Comparison of ENCODE assay signal across 12 cellular contexts in genomic region chr21:33360281-33360680, GRCh38. TPM values are rescaled to one million over a fixed set of nuclear protein-coding genes. Genes with fewer than 3 reads are reported as not detected.
DNase-seq lines count a peak whose midpoint lies in the region; ATAC-seq, FAIRE-seq and TF ChIP-seq lines count a peak whose summit lies in the region.
"Had no signal": no experiment of that assay in that cellular context is flagged by ENCODE, and none has a peak within 500 bp of the region (broad histone marks: within the 10 kb centered on the region; RNA-seq: fewer than 3 reads in every experiment).

No MANE protein-coding gene starts in this region.

- peak; percentile 53 for DNase-seq in fibroblast of villous mesenchyme (ENCODE audit: low read depth)
- no peak for DNase-seq in stomach
- DNase-seq in D721Med (ENCODE audit: insufficient read length, low spot score) = no peak
- DNase-seq in endothelial cell (ENCODE audit: low spot score) = no peak
- DNase-seq in activated CD4-positive, alpha-beta T cell treated with anti-CD3 and anti-CD28 coated beads for 36 hours = no peak
- no peak for DNase-seq in D341Med (ENCODE audit: low spot score)
- DNase-seq: activated CD8-positive, alpha-beta T cell treated with anti-CD3 and anti-CD28 coated beads, Interleukin-2, amount 10 ng/mL, durations not matched to agents 7 days and 5 days; retina had no signal

- H3K9me3 ChIP-seq in DOHH2 (ENCODE audit: control insufficient read depth, insufficient read depth, low read length) (no peaks in the 10 kb centered on the region), stomach (no peaks in the 10 kb centered on the region)

- no peak for TF ChIP-seq POLR2A in stomach (IDR thresholded peaks at IDR 0.05)

- H3K27me3 ChIP-seq in DOHH2 (ENCODE audit: control insufficient read depth, low read length) = no peaks in the 10 kb centered on the region
- H3K27me3 ChIP-seq in stomach = no peaks in the 10 kb centered on the region
- H3K27me3 ChIP-seq: foreskin keratinocyte had no signal

- no peaks in the 10 kb centered on the region for H3K27me3 Mint-ChIP-seq in endothelial cell (ENCODE audit: unreplicated experiment)
- H3K27me3 Mint-ChIP-seq in activated CD4-positive, alpha-beta T cell treated with anti-CD3 and anti-CD28 coated beads for 36 hours = no peaks in the 10 kb centered on the region

- no peaks in the 10 kb centered on the region for H4K20me1 ChIP-seq in DOHH2 (ENCODE audit: control insufficient read depth, insufficient read depth, low read depth, low read length)

- H3K4me3 ChIP-seq in DOHH2 (ENCODE audit: low read length) = peak overlapping the region; percentile 79
- H3K4me3 ChIP-seq in fibroblast of villous mesenchyme (ENCODE audit: low read depth, low read length) = no peak overlapping the region
- H3K4me3 ChIP-seq in stomach = no peak overlapping the region

- H3K4me1 Mint-ChIP-seq in endothelial cell (ENCODE audit: unreplicated experiment) = peaks cover 16% of the 10 kb centered on the region
- peaks cover 18% of the 10 kb centered on the region for H3K4me1 Mint-ChIP-seq in activated CD4-positive, alpha-beta T cell treated with anti-CD3 and anti-CD28 coated beads for 36 hours

- TF ChIP-seq EP300 in stomach (IDR thresholded peaks at IDR 0.05) = no peak

- ATAC-seq in activated CD4-positive, alpha-beta T cell treated with anti-CD3 and anti-CD28 coated beads for 36 hours = no peak

- H3K27ac ChIP-seq in DOHH2 (ENCODE audit: low read depth, low read length) = peak overlapping the region; percentile 98
- peak overlapping the region; percentile 78 for H3K27ac ChIP-seq in VCaP
- peak overlapping the region; percentile 21 to 75 (median 57) for H3K27ac ChIP-seq in stomach
- H3K27ac ChIP-seq: foreskin keratinocyte had no signal

- no peak overlapping the region for H3K4me3 Mint-ChIP-seq in endothelial cell (ENCODE audit: unreplicated experiment)
- no peak overlapping the region for H3K4me3 Mint-ChIP-seq in activated CD4-positive, alpha-beta T cell treated with anti-CD3 and anti-CD28 coated beads for 36 hours

- WGBS in stomach, 5 donors = 60 to 70% (median 65%) methylated on average over 6 of the region's 6 CpGs

- H3K9me3 Mint-ChIP-seq in endothelial cell (ENCODE audit: unreplicated experiment) = no peaks in the 10 kb centered on the region
- no peaks in the 10 kb centered on the region for H3K9me3 Mint-ChIP-seq in activated CD4-positive, alpha-beta T cell treated with anti-CD3 and anti-CD28 coated beads for 36 hours (ENCODE audit: low read depth)

- peaks cover 50% of the 10 kb centered on the region for H3F3A ChIP-seq in DOHH2 (ENCODE audit: control insufficient read depth, insufficient read depth)

- H3K9me2 ChIP-seq in DOHH2 (replicated peaks; ENCODE audit: control insufficient read depth, low read length) = no peaks in the 10 kb centered on the region

- POLR2A ChIA-PET in activated CD4-positive, alpha-beta T cell treated with anti-CD3 and anti-CD28 coated beads for 36 hours (lab: Charles Lee) = interaction anchor here (0.5 kb wide), 1 partner anchor 84 kb away, joined by 4 read pairs; no protein-coding TSS in a partner anchor

- no peak for FAIRE-seq in D721Med (lab: Jason Lieb, UNC)
- FAIRE-seq: H54 had no signal

- H3K4me1 ChIP-seq in DOHH2 (ENCODE audit: control insufficient read depth, low read length) (peaks cover 57% of the 10 kb centered on the region), stomach (peaks cover 15 to 33% (median 28%) of the 10 kb centered on the region in 4 donors)

- H3K27ac Mint-ChIP-seq in endothelial cell (ENCODE audit: unreplicated experiment) = no peak overlapping the region
- no peak overlapping the region for H3K27ac Mint-ChIP-seq in activated CD4-positive, alpha-beta T cell treated with anti-CD3 and anti-CD28 coated beads for 36 hours

- H3K79me2 ChIP-seq in DOHH2 (ENCODE audit: control insufficient read depth, low read length) = no peaks in the 10 kb centered on the region

- CTCF ChIA-PET in activated CD4-positive, alpha-beta T cell treated with anti-CD3 and anti-CD28 coated beads for 36 hours (lab: Charles Lee) = interaction anchor here (0.7 to 5.4 kb wide), 22 partner anchors 10 to 215 kb away, joined by 3 to 56 read pairs (median 12); no protein-coding TSS in a partner anchor

- TF ChIP-seq CTCF in DOHH2 (IDR thresholded peaks at IDR 0.05; ENCODE audit: low read depth, low read length, poor library complexity, severe bottlenecking) = no peak
- TF ChIP-seq CTCF in VCaP (conservative IDR thresholded peaks at IDR 0.05) = no peak
- TF ChIP-seq CTCF in fibroblast of villous mesenchyme (IDR thresholded peaks at IDR 0.05; ENCODE audit: insufficient read depth, low read depth, low read length) = no peak
- no peak for TF ChIP-seq CTCF in stomach (IDR thresholded peaks at IDR 0.05)
- no peak for TF ChIP-seq CTCF in D721Med (IDR thresholded peaks at IDR 0.05; ENCODE audit: insufficient read depth, missing control alignments)
- TF ChIP-seq CTCF in endothelial cell (IDR thresholded peaks at IDR 0.05; ENCODE audit: unreplicated experiment) = no peak

- H3K4me2 ChIP-seq in DOHH2 (ENCODE audit: low read length) = peak overlapping the region; percentile 99

- intact Hi-C loops in stomach (cut with DNase I; ENCODE audit: low total_unique reads) = loop anchor here (10.0 kb wide), 1 partner anchor 85 kb away; no protein-coding TSS in a partner anchor
- intact Hi-C loops in activated CD4-positive, alpha-beta T cell treated with anti-CD3 and anti-CD28 coated beads for 36 hours (cut with DNase I, micrococcal nuclease) = loop anchor here (2.0 to 10.0 kb wide), 4 partner anchors 75 to 245 kb away; partner anchors contain the start of gene IL10RB (in 1 of the 2)

- peaks cover 16% of the 10 kb centered on the region for H3K36me3 Mint-ChIP-seq in endothelial cell (ENCODE audit: low read depth, unreplicated experiment)
- H3K36me3 Mint-ChIP-seq in activated CD4-positive, alpha-beta T cell treated with anti-CD3 and anti-CD28 coated beads for 36 hours (ENCODE audit: low read depth) = peaks cover 11% of the 10 kb centered on the region

- peaks cover 25% of the 10 kb centered on the region for H3K36me3 ChIP-seq in DOHH2 (ENCODE audit: control insufficient read depth, low read length)
- peaks cover 10 to 29% (median 26%) of the 10 kb centered on the region in 4 donors for H3K36me3 ChIP-seq in stomach

RNA-seq across cellular contexts. Expression of gene IFNAR1, which starts 35.5 kb away (rescaled TPM):
- total RNA-seq in fibroblast of villous mesenchyme (12.9 and 19.0 TPM in 2 replicates), stomach (10 to 100 TPM in 3 of 5 donors, 1 to 10 TPM in 2; 2.6 to 34.5 (median 14.3) TPM), endothelial cell (ENCODE audit: unreplicated experiment) (34.8 TPM)
- polyA plus RNA-seq in stomach = 10 to 100 TPM in 2 of 3 donors, 1 to 10 TPM in 1; 8.3 to 11.8 (median 10.6) TPM
- total RNA-seq in activated CD4-positive, alpha-beta T cell treated with anti-CD3 and anti-CD28 coated beads for 36 hours = 10 to 100 TPM; 21.8 to 29.6 TPM

RNA-seq across cellular contexts. Expression of gene IFNGR2, which starts 42.9 kb away (rescaled TPM):
- total RNA-seq in fibroblast of villous mesenchyme (52.5 and 69.1 TPM in 2 replicates), stomach (10 to 100 TPM; 35.2 to 89.3 (median 67.8) TPM), endothelial cell (ENCODE audit: unreplicated experiment) (32.1 TPM)
- polyA plus RNA-seq in stomach = 10 to 100 TPM; 42.2 to 79.7 (median 47.0) TPM
- 10 to 100 TPM; 16.4 to 18.9 TPM for total RNA-seq in activated CD4-positive, alpha-beta T cell treated with anti-CD3 and anti-CD28 coated beads for 36 hours
